Comparison of ENCODE assay signal across 26 cellular contexts in the genomic region with DNA sequence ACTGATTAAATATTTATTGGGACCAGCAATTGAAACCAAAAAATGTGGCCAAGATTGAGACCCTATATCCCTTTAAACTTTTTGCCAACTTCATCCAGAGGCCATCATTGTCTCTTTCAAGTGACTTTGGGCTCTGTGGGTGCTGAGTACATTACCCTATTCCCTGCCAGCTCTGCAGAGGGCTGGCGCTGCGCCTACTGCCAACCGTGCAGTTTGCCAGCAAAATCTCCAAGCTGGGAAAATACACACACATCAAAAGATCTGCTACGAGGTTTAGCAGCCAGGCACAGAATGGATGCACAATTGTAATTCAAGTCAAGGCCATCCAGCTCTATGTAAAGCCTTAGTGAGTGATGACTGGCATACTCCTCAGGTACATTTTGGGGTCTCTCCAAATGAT.
DNase-seq lines count a peak whose midpoint lies in the region; ATAC-seq, FAIRE-seq and TF ChIP-seq lines count a peak whose summit lies in the region.
"Had no signal": no experiment of that assay in that cellular context is flagged by ENCODE, and none has a peak within 500 bp of the region (broad histone marks: within the 10 kb centered on the region; RNA-seq: fewer than 3 reads in every experiment).

No MANE protein-coding gene starts in this region.

- H3K27me3 ChIP-seq in liver (ENCODE audit: control insufficient read depth in 4 of 4, insufficient read depth in 4 of 4, low read length in 3 of 4) (no peaks in the 10 kb centered on the region), HepG2 (ENCODE audit: control insufficient read depth in 1 of 2, insufficient read depth in 2 of 2, low read length in 2 of 2) (no peaks in the 10 kb centered on the region), right lobe of liver (no peaks in the 10 kb centered on the region), trophoblast cell (ENCODE audit: insufficient read depth, low read length) (no peaks in the 10 kb centered on the region), tibial artery (no peaks in the 10 kb centered on the region)
- H3K27me3 ChIP-seq: MG63, SJCRH30 had no signal

- no peak overlapping the region for H3K18ac ChIP-seq in trophoblast cell (ENCODE audit: low read length)

- H2BK5ac ChIP-seq in trophoblast cell (ENCODE audit: low read depth, low read length, poor library complexity) = no peak overlapping the region

- no peak for FAIRE-seq in HepG2 (lab: Jason Lieb, UNC)
- FAIRE-seq: GM19239, H54, HTR-8/SVneo, RCC 7860 had no signal

- CTCF ChIA-PET in HepG2 (lab: Yijun Ruan, JAX; ENCODE audit: low intra/inter-chr PET ratio, low total read pairs) = no interaction called here

- POLR2A ChIA-PET in HepG2 (lab: Yijun Ruan, JAX) = no interaction called here

- H4K91ac ChIP-seq in trophoblast cell (ENCODE audit: low read depth, low read length) = no peak overlapping the region

- no peak overlapping the region for H3K14ac ChIP-seq in trophoblast cell (ENCODE audit: low read length)

- TF ChIP-seq POLR2A in HepG2 (IDR thresholded peaks at IDR 0.05; ENCODE audit: insufficient read depth in 1 of 2, low read depth in 2 of 2, low read length in 2 of 2) = no peak
- no peak for TF ChIP-seq POLR2A in right lobe of liver (IDR thresholded peaks at IDR 0.05)

- no peak overlapping the region for H4K12ac ChIP-seq in trophoblast cell (ENCODE audit: low read depth, low read length)

- in situ Hi-C loops in HepG2 (cut with HindIII; ENCODE audit: extremely low pct_ligation_motif_present, low pct_unique_long_range_greater_than_20kb) = no loop called here

- H3K4me2 ChIP-seq in HepG2 (ENCODE audit: low read depth, low read length) (no peak overlapping the region), trophoblast cell (ENCODE audit: low read length) (no peak overlapping the region)

- TF ChIP-seq RAD21 in liver (IDR thresholded peaks at IDR 0.05) = peak; percentile 37 to 60
- no peak for TF ChIP-seq RAD21 in HepG2 (CRISPR knock-in tag; IDR thresholded peaks at IDR 0.05)

- no peak for DNase-seq in HepG2 (ENCODE audit: low spot score)
- DNase-seq in right lobe of liver = peak; percentile 69 to 86 (median 81)
- no peak for DNase-seq in trophoblast cell
- DNase-seq in tibial artery = no peak
- DNase-seq in stimulated activated CD4-positive, alpha-beta T cell treated with anti-CD3 and anti-CD28 coated beads, Interleukin-15, amount 100 ng/mL, for 24 hours = no peak
- DNase-seq in Right ventricle myocardium superior = no peak
- DNase-seq in coronary artery (ENCODE audit: low spot score) = no peak
- DNase-seq: 8988T, ACHN, Calu3, DND-41, KBM-7, MG63, NCI-H1105 treated with DMSO at 0.1 percent for 48 hours, NCI-H146, NCI-H1930, NCI-H2107, NCI-H446, NCI-H524 treated with DMSO at 0.1 percent for 48 hours, NCI-H774, SJCRH30 had no signal

- no peak overlapping the region for H2BK120ac ChIP-seq in trophoblast cell (ENCODE audit: insufficient read depth, low read length, poor library complexity)

- no peaks in the 10 kb centered on the region for H3K79me2 ChIP-seq in HepG2 (ENCODE audit: insufficient read depth, low read length)
- H3K79me2 ChIP-seq in trophoblast cell (ENCODE audit: control insufficient read depth, insufficient read depth, low read length, poor library complexity) = no peaks in the 10 kb centered on the region

- no peak overlapping the region for H2AFZ ChIP-seq in HepG2 (ENCODE audit: low read length)
- no peak overlapping the region for H2AFZ ChIP-seq in trophoblast cell (ENCODE audit: insufficient read depth, low read length, poor library complexity)

- TF ChIP-seq CTCF in liver (IDR thresholded peaks at IDR 0.05; ENCODE audit: low read depth, low read length, missing input control) (no peak), HepG2 (CRISPR knock-in tag; IDR thresholded peaks at IDR 0.05) (no peak), right lobe of liver (IDR thresholded peaks at IDR 0.05) (no peak), tibial artery (IDR thresholded peaks at IDR 0.05) (no peak), coronary artery (IDR thresholded peaks at IDR 0.05) (no peak)

- BruUV-seq in HepG2 (replicated peaks; lab: Mats Ljungman, UMichigan) = no TSS peak

- TF ChIP-seq EP300 in HepG2 (IDR thresholded peaks at IDR 0.05; ENCODE audit: low read depth in 2 of 2, low read length in 2 of 2) (no peak), HepG2 (CRISPR knock-in tag; IDR thresholded peaks at IDR 0.05; ENCODE audit: borderline replicate concordance) (no peak)

- no peak overlapping the region for H3K23ac ChIP-seq in trophoblast cell (ENCODE audit: low read length)

- intact Hi-C loops in HepG2 (cut with micrococcal nuclease; ENCODE audit: unreplicated experiment) (no loop called here), right lobe of liver (cut with DNase I) (no loop called here), tibial artery (cut with DNase I; ENCODE audit: low total_unique reads) (no loop called here), Right ventricle myocardium superior (cut with DNase I) (no loop called here)

- no peak overlapping the region for H2AK5ac ChIP-seq in trophoblast cell (ENCODE audit: low read length)

- no peak overlapping the region for H4K8ac ChIP-seq in trophoblast cell (ENCODE audit: low read depth, low read length)

- no peak overlapping the region for H2BK12ac ChIP-seq in trophoblast cell (ENCODE audit: low read length)

- H3K79me1 ChIP-seq in trophoblast cell (ENCODE audit: low read length) = no peaks in the 10 kb centered on the region

- H3K27ac ChIP-seq in liver (ENCODE audit: low read depth in 1 of 2, low read length in 2 of 2) (peak overlapping the region; percentile 48 to 81), HepG2 (ENCODE audit: extremely low read length, insufficient read depth, low read length) (no peak overlapping the region), right lobe of liver (peak overlapping the region in 2 of 3 donors; percentile 51 to 71), trophoblast cell (ENCODE audit: low read depth, low read length) (no peak overlapping the region), tibial artery (no peak overlapping the region), coronary artery (no peak overlapping the region)
- H3K27ac ChIP-seq: SJCRH30 had no signal

- ATAC-seq in HepG2 = no peak
- peak; percentile 75 to 78 (median 76) for ATAC-seq in right lobe of liver
- no peak for ATAC-seq in Right ventricle myocardium superior (ENCODE audit: poor library complexity)

- H4K20me1 ChIP-seq in HepG2 (ENCODE audit: insufficient read depth, low read length) = no peaks in the 10 kb centered on the region

- H3K9me3 ChIP-seq in liver (ENCODE audit: control insufficient read depth in 4 of 4, low read length in 3 of 4) (no peaks in the 10 kb centered on the region), HepG2 (ENCODE audit: low read length) (peaks cover 95% of the 10 kb centered on the region), right lobe of liver (no peaks in the 10 kb centered on the region), trophoblast cell (ENCODE audit: insufficient read depth, low read depth, low read length) (peaks cover 2% of the 10 kb centered on the region), tibial artery (no peaks in the 10 kb centered on the region)
- H3K9me3 ChIP-seq: MG63 had no signal

- WGBS in liver = 29% methylated on average over 4 of the region's 4 CpGs
- 56% methylated on average over 4 of the region's 4 CpGs for WGBS in HepG2 (ENCODE audit: low lambda C conversion rate)
- 22% methylated on average over 4 of the region's 4 CpGs for WGBS in right lobe of liver (ENCODE audit: insufficient coverage, low coverage, low lambda C conversion rate, missing lambda C conversion rate)
- no CpG with 5 or more reads among the region's 4 CpGs for WGBS in trophoblast cell (ENCODE audit: extremely low coverage, insufficient coverage, insufficient read length)

- H3K9ac ChIP-seq in liver (ENCODE audit: low read depth in 1 of 2, low read length in 2 of 2) = no peak overlapping the region
- no peak overlapping the region for H3K9ac ChIP-seq in HepG2 (ENCODE audit: insufficient read depth, low read depth, low read length)
- H3K9ac ChIP-seq in trophoblast cell (ENCODE audit: low read length) = peak overlapping the region; percentile 66

- H3K4ac ChIP-seq in trophoblast cell (ENCODE audit: low read depth, low read length) = no peak overlapping the region

- H3K4me3 ChIP-seq in liver (ENCODE audit: low read depth in 1 of 3, low read length in 3 of 3) = no peak overlapping the region
- H3K4me3 ChIP-seq in HepG2 (replicated peaks in 1 of 3; ENCODE audit: insufficient read depth in 1 of 3, low read depth in 2 of 3, low read length in 3 of 3) = no peak overlapping the region
- H3K4me3 ChIP-seq in right lobe of liver = no peak overlapping the region
- no peak overlapping the region for H3K4me3 ChIP-seq in trophoblast cell (ENCODE audit: low read depth, low read length)
- H3K4me3 ChIP-seq in tibial artery = no peak overlapping the region
- no peak overlapping the region for H3K4me3 ChIP-seq in coronary artery
- H3K4me3 ChIP-seq: MG63, SJCRH30 had no signal

- H3K36me3 ChIP-seq in liver (ENCODE audit: control insufficient read depth in 4 of 4, insufficient read depth in 3 of 4, low read depth in 1 of 4, low read length in 3 of 4) (no peaks in the 10 kb centered on the region), HepG2 (replicated peaks in 1 of 2; ENCODE audit: control insufficient read depth in 1 of 2, insufficient read depth in 2 of 2, low read length in 2 of 2) (no peaks in the 10 kb centered on the region), right lobe of liver (no peaks in the 10 kb centered on the region), trophoblast cell (ENCODE audit: control insufficient read depth in 1 of 2, insufficient read depth in 2 of 2, low read length in 2 of 2) (no peaks in the 10 kb centered on the region), tibial artery (no peaks in the 10 kb centered on the region)
- H3K36me3 ChIP-seq: MG63, SJCRH30 had no signal

- H3K4me1 ChIP-seq in liver (ENCODE audit: control insufficient read depth in 4 of 4, insufficient read depth in 4 of 4, low read length in 3 of 4) (peaks cover 8 to 34% (median 26%) of the 10 kb centered on the region in 4 donors), HepG2 (ENCODE audit: insufficient read depth, low read length) (no peaks in the 10 kb centered on the region), right lobe of liver (peaks cover 0 to 32% (median 14%) of the 10 kb centered on the region in 4 donors), trophoblast cell (ENCODE audit: control insufficient read depth in 1 of 2, insufficient read depth in 2 of 2, low read length in 2 of 2) (no peaks in the 10 kb centered on the region), tibial artery (no peaks in the 10 kb centered on the region)
- H3K4me1 ChIP-seq: SJCRH30 had no signal

TF ChIP-seq in HepG2, 621 proteins besides CTCF, POLR2A, EP300 and RAD21 (continues in another document):
- no peak for TF ChIP-seq NFE2L1 (CRISPR knock-in tag; IDR thresholded peaks at IDR 0.05; ENCODE audit: borderline replicate concordance)

Comparison
In these comparisons a context has a peak if more than half of its experiments do, and no peak if none do; other contexts are left out.
1. H3K27ac ChIP-seq: peak in liver (2 of 2) and right lobe of liver (2 of 3); none in HepG2 (single experiment), trophoblast cell (single experiment), tibial artery (0 of 2) and coronary artery (0 of 2).
2. ATAC-seq: peak in right lobe of liver (4 of 4); none in HepG2 (single experiment) and Right ventricle myocardium superior (single experiment).
3. DNase-seq: peak in right lobe of liver (3 of 3); none in HepG2 (single experiment), trophoblast cell (0 of 2), tibial artery (0 of 2), stimulated activated CD4-positive, alpha-beta T cell treated with anti-CD3 and anti-CD28 coated beads, Interleukin-15, amount 100 ng/mL, for 24 hours (single experiment), Right ventricle myocardium superior (single experiment) and coronary artery (single experiment).